ENCODE assay signal across 26 cellular contexts in genomic region chr4:156006192-156006591, GRCh38.
"Had no signal": no experiment of that assay in that cellular context is flagged by ENCODE, and none has a peak within 500 bp of the region (broad histone marks: within the 10 kb centered on the region; RNA-seq: fewer than 3 reads in every experiment).

No MANE protein-coding gene starts in this region.

- H3K27me3 ChIP-seq: ovary, right lobe of liver, sigmoid colon, stomach, thyroid gland, tibial nerve, upper lobe of left lung, vagina had no signal

- ATAC-seq: naive thymus-derived CD4-positive, alpha-beta T cell; natural killer cell; psoas muscle; right cardiac atrium; right lobe of liver; stimulated activated effector memory CD8-positive, alpha-beta T cell treated with anti-CD3 and anti-CD28 coated beads, Interleukin-12 subunit alpha, Interleukin-12 subunit beta, amount 100 ng/mL, for 72 hours; stimulated activated naive B cell treated with anti-CD40 and anti-IgM and Interleukin-4, amounts not matched to agents 10 μg/mL and 1 μg/mL and 100 μg/mL, for 72 hours had no signal

- H3K4me1 Mint-ChIP-seq: naive thymus-derived CD4-positive, alpha-beta T cell; natural killer cell; nephron; stimulated activated effector memory CD8-positive, alpha-beta T cell treated with anti-CD3 and anti-CD28 coated beads, Interleukin-12 subunit alpha, Interleukin-12 subunit beta, amount 100 ng/mL, for 72 hours; stimulated activated naive B cell treated with anti-CD40 and anti-IgM and Interleukin-4, amounts not matched to agents 10 μg/mL and 1 μg/mL and 100 μg/mL, for 72 hours had no signal

- H3K4me3 Mint-ChIP-seq: naive thymus-derived CD4-positive, alpha-beta T cell; natural killer cell; nephron; stimulated activated effector memory CD8-positive, alpha-beta T cell treated with anti-CD3 and anti-CD28 coated beads, Interleukin-12 subunit alpha, Interleukin-12 subunit beta, amount 100 ng/mL, for 72 hours; stimulated activated naive B cell treated with anti-CD40 and anti-IgM and Interleukin-4, amounts not matched to agents 10 μg/mL and 1 μg/mL and 100 μg/mL, for 72 hours; stimulated activated naive CD8-positive, alpha-beta T cell treated with anti-CD3 and anti-CD28 coated beads, Interleukin-15, Interleukin-2, amounts not matched to agents 100 ng/mL and 50 ng/mL, for 24 hours had no signal

- H3K9me3 Mint-ChIP-seq: stimulated activated effector memory CD8-positive, alpha-beta T cell treated with anti-CD3 and anti-CD28 coated beads, Interleukin-12 subunit alpha, Interleukin-12 subunit beta, amount 100 ng/mL, for 72 hours; stimulated activated naive CD8-positive, alpha-beta T cell treated with anti-CD3 and anti-CD28 coated beads, Interleukin-15, Interleukin-2, amounts not matched to agents 100 ng/mL and 50 ng/mL, for 24 hours had no signal

- H3K36me3 Mint-ChIP-seq: naive thymus-derived CD4-positive, alpha-beta T cell; natural killer cell; stimulated activated effector memory CD8-positive, alpha-beta T cell treated with anti-CD3 and anti-CD28 coated beads, Interleukin-12 subunit alpha, Interleukin-12 subunit beta, amount 100 ng/mL, for 72 hours; stimulated activated naive B cell treated with anti-CD40 and anti-IgM and Interleukin-4, amounts not matched to agents 10 μg/mL and 1 μg/mL and 100 μg/mL, for 72 hours had no signal

- H3K9ac ChIP-seq: parathyroid adenoma had no signal

- H3K4me1 ChIP-seq: parathyroid adenoma, psoas muscle, right lobe of liver, sigmoid colon, stomach, thyroid gland, tibial nerve, upper lobe of left lung, vagina had no signal

- DNase-seq: naive thymus-derived CD4-positive, alpha-beta T cell; natural killer cell; occipital lobe; ovary; psoas muscle; right cardiac atrium; sigmoid colon; small intestine; stimulated activated CD4-positive, alpha-beta T cell treated with anti-CD3 and anti-CD28 coated beads, Interleukin-15, amount 100 ng/mL, for 24 hours; stimulated activated CD4-positive, alpha-beta T cell treated with anti-CD3 and anti-CD28 coated beads, Interleukin-2, amount 100 ng/mL, for 24 hours; stimulated activated CD4-positive, alpha-beta T cell treated with anti-CD3 and anti-CD28 coated beads, Interleukin-2, amount 100 ng/mL, for 48 hours; stimulated activated CD4-positive, alpha-beta T cell treated with anti-CD3 and anti-CD28 coated beads, Interleukin-4, amount 100 ng/mL, for 24 hours; stimulated activated naive B cell treated with anti-CD40 and anti-IgM and Interleukin-4, amounts not matched to agents 10 μg/mL and 1 μg/mL and 100 μg/mL, for 72 hours; stimulated activated naive CD4-positive, alpha-beta T cell treated with Interleukin-2 at 50 U/mL for 16 hours; stomach; thyroid gland; trophoblast cell had no signal

- H3K27ac Mint-ChIP-seq: naive thymus-derived CD4-positive, alpha-beta T cell; natural killer cell; nephron; stimulated activated effector memory CD8-positive, alpha-beta T cell treated with anti-CD3 and anti-CD28 coated beads, Interleukin-12 subunit alpha, Interleukin-12 subunit beta, amount 100 ng/mL, for 72 hours; stimulated activated naive B cell treated with anti-CD40 and anti-IgM and Interleukin-4, amounts not matched to agents 10 μg/mL and 1 μg/mL and 100 μg/mL, for 72 hours; stimulated activated naive CD8-positive, alpha-beta T cell treated with anti-CD3 and anti-CD28 coated beads, Interleukin-15, Interleukin-2, amounts not matched to agents 100 ng/mL and 50 ng/mL, for 24 hours had no signal

- H3K36me3 ChIP-seq: ovary, right lobe of liver, sigmoid colon, stomach, thoracic aorta, thyroid gland, tibial nerve, upper lobe of left lung, vagina had no signal

- H3K4me3 ChIP-seq: ovary, psoas muscle, right lobe of liver, sigmoid colon, stomach, thoracic aorta, thyroid gland, tibial nerve, upper lobe of left lung, vagina had no signal

- H3K9me3 ChIP-seq: ovary, psoas muscle, right lobe of liver, sigmoid colon, stomach, thoracic aorta, thyroid gland, upper lobe of left lung, vagina had no signal

- H3K27ac ChIP-seq: ovary, parathyroid adenoma, psoas muscle, right lobe of liver, sigmoid colon, stomach, thoracic aorta, thyroid gland, tibial nerve, upper lobe of left lung, vagina had no signal

- H2AFZ ChIP-seq: parathyroid adenoma had no signal
